Comparison of ENCODE assay signal across 17 cellular contexts in genomic region chr4:56768301-56768700, GRCh38. TPM values are rescaled to one million over a fixed set of nuclear protein-coding genes. Genes with fewer than 3 reads are reported as not detected.
A peak's percentile ranks its signal among the peaks of the same experiment; 100 is the strongest.
DNase-seq lines count a peak whose midpoint lies in the region; ATAC-seq and TF ChIP-seq lines count a peak whose summit lies in the region.
"Had no signal": no experiment of that assay in that cellular context is flagged by ENCODE, and none has a peak within 500 bp of the region (broad histone marks: within the 10 kb centered on the region; RNA-seq: fewer than 3 reads in every experiment).

No MANE protein-coding gene starts in this region.

- CTCF ChIA-PET in PC-3 (lab: Charles Lee), result no interaction called here

- H3K27ac Mint-ChIP-seq in GM23338, result no peak overlapping the region
- H3K27ac Mint-ChIP-seq in stimulated activated naive B cell treated with anti-CD40 and anti-IgM and Interleukin-4, amounts not matched to agents 10 μg/mL and 1 μg/mL and 100 μg/mL, for 72 hours, result no peak overlapping the region

- no TSS peak for BruUV-seq in PC-3 (replicated peaks; lab: Mats Ljungman, UMichigan)

- H3K36me3 ChIP-seq in GM23338 (ENCODE audit: insufficient read depth) (no peaks in the 10 kb centered on the region), PC-3 (ENCODE audit: low read depth, low read length) (no peaks in the 10 kb centered on the region), Peyer's patch (no peaks in the 10 kb centered on the region)
- H3K36me3 ChIP-seq: MG63 had no signal

- no peaks in the 10 kb centered on the region for H3K27me3 ChIP-seq in GM23338 (ENCODE audit: insufficient read depth)
- H3K27me3 ChIP-seq in PC-3 (ENCODE audit: low read length), result no peaks in the 10 kb centered on the region
- H3K27me3 ChIP-seq in Peyer's patch, result no peaks in the 10 kb centered on the region
- H3K27me3 ChIP-seq: MG63 had no signal

- H3K9ac ChIP-seq in PC-3 (ENCODE audit: low read length), result no peak overlapping the region
- H3K9ac ChIP-seq: KMS-11 had no signal

- no peaks in the 10 kb centered on the region for H3K36me3 Mint-ChIP-seq in GM23338 (ENCODE audit: low read depth)
- no peaks in the 10 kb centered on the region for H3K36me3 Mint-ChIP-seq in stimulated activated naive B cell treated with anti-CD40 and anti-IgM and Interleukin-4, amounts not matched to agents 10 μg/mL and 1 μg/mL and 100 μg/mL, for 72 hours
- H3K36me3 Mint-ChIP-seq: CD8-positive, alpha-beta memory T cell had no signal

- H3F3A ChIP-seq in GM23338 (replicated peaks; ENCODE audit: low read depth), result no peaks in the 10 kb centered on the region
- no peaks in the 10 kb centered on the region for H3F3A ChIP-seq in PC-3 (ENCODE audit: low read length, unreplicated experiment)

- H3K4me1 ChIP-seq in GM23338 (ENCODE audit: insufficient read depth) (0 out of 2 replicates have a peak, but pooled peaks cover 9% of the 10 kb centered on the region), PC-3 (ENCODE audit: insufficient read depth, low read length) (no peaks in the 10 kb centered on the region), Peyer's patch (peaks cover 0 to 10% (median 0%) of the 10 kb centered on the region in 4 donors)

- H3K79me2 ChIP-seq in GM23338 (replicated peaks; ENCODE audit: insufficient read depth) (no peaks in the 10 kb centered on the region), PC-3 (ENCODE audit: low read length) (no peaks in the 10 kb centered on the region)

- H3K9me3 ChIP-seq in PC-3 (ENCODE audit: low read length), result no peaks in the 10 kb centered on the region
- H3K9me3 ChIP-seq in Peyer's patch, result no peaks in the 10 kb centered on the region
- H3K9me3 ChIP-seq: MG63 had no signal

- H3K4me3 ChIP-seq in GM23338, result no peak overlapping the region
- no peak overlapping the region for H3K4me3 ChIP-seq in PC-3 (ENCODE audit: low read length)
- H3K4me3 ChIP-seq in Peyer's patch, result no peak overlapping the region
- H3K4me3 ChIP-seq: MG63 had no signal

- ATAC-seq in GM23338, result peak; percentile 36
- no peak for ATAC-seq in PC-3
- peak; percentile 42 to 65 for ATAC-seq in stimulated activated naive B cell treated with anti-CD40 and anti-IgM and Interleukin-4, amounts not matched to agents 10 μg/mL and 1 μg/mL and 100 μg/mL, for 72 hours (replicated peaks)

- TF ChIP-seq POLR2A in Peyer's patch (IDR thresholded peaks at IDR 0.05), result no peak

- TF ChIP-seq CTCF in GM23338 (conservative IDR thresholded peaks at IDR 0.05; ENCODE audit: low read depth in 2 of 2) (no peak), PC-3 (conservative IDR thresholded peaks at IDR 0.05; ENCODE audit: low read depth, low read length) (no peak), Peyer's patch (IDR thresholded peaks at IDR 0.05) (no peak)

- H3K9me3 Mint-ChIP-seq in GM23338, result no peaks in the 10 kb centered on the region
- no peaks in the 10 kb centered on the region for H3K9me3 Mint-ChIP-seq in stimulated activated naive B cell treated with anti-CD40 and anti-IgM and Interleukin-4, amounts not matched to agents 10 μg/mL and 1 μg/mL and 100 μg/mL, for 72 hours
- H3K9me3 Mint-ChIP-seq: CD8-positive, alpha-beta memory T cell had no signal

- no peaks in the 10 kb centered on the region for H3K9me2 ChIP-seq in GM23338 (ENCODE audit: insufficient read depth)
- H3K9me2 ChIP-seq in PC-3 (replicated peaks; ENCODE audit: low read length), result no peaks in the 10 kb centered on the region

- H3K27ac ChIP-seq in GM23338 (ENCODE audit: low read depth), result no peak overlapping the region
- no peak overlapping the region for H3K27ac ChIP-seq in PC-3 (ENCODE audit: low read length)
- H3K27ac ChIP-seq in Peyer's patch, result peak overlapping the region in 2 of 4 donors; percentile 1 to 48
- H3K27ac ChIP-seq: KMS-11 had no signal

- POLR2A ChIA-PET in PC-3 (lab: Charles Lee; ENCODE audit: unreplicated experiment), result no interaction called here

- H2AFZ ChIP-seq in GM23338 (no peak overlapping the region), PC-3 (ENCODE audit: low read length) (0 out of 2 replicates have a peak overlapping the region, but pooled peaks have one; percentile 7)

- intact Hi-C loops in PC-3 (cut with micrococcal nuclease), result no loop called here

- peaks cover 22% of the 10 kb centered on the region for H3K4me1 Mint-ChIP-seq in GM23338
- H3K4me1 Mint-ChIP-seq in stimulated activated naive B cell treated with anti-CD40 and anti-IgM and Interleukin-4, amounts not matched to agents 10 μg/mL and 1 μg/mL and 100 μg/mL, for 72 hours, result peaks cover 10 to 28% of the 10 kb centered on the region in 2 donors

- no peaks in the 10 kb centered on the region; the same call in 1 of the 2 replicates for H4K20me1 ChIP-seq in GM23338 (replicated peaks; ENCODE audit: insufficient read depth)
- H4K20me1 ChIP-seq in PC-3 (ENCODE audit: low read length), result no peaks in the 10 kb centered on the region

- DNase-seq in GM23338 (ENCODE audit: low spot score), result no peak
- DNase-seq in PC-3, result no peak
- peak; percentile 17 for DNase-seq in kidney tubule cell (ENCODE audit: low spot score)
- DNase-seq in stimulated activated naive B cell treated with anti-CD40 and anti-IgM and Interleukin-4, amounts not matched to agents 10 μg/mL and 1 μg/mL and 100 μg/mL, for 72 hours, result no peak
- DNase-seq in dedifferentiated amniotic fluid mesenchymal stem cell (ENCODE audit: extremely low spot score), result no peak
- DNase-seq in Peyer's patch, result no peak
- no peak for DNase-seq in NCI-H1048 (lab: John Stamatoyannopoulos, UW)
- DNase-seq: CD8-positive, alpha-beta memory T cell; MG63; NCI-H1105 treated with DMSO at 0.1 percent for 48 hours; NCI-H187 treated with DMSO at 0.1 percent for 48 hours; NCI-H446 treated with DMSO at 0.1 percent for 48 hours; NCI-H82; RPMI8226 had no signal

- H3K27me3 Mint-ChIP-seq in GM23338 (ENCODE audit: insufficient read depth, low read depth, poor library complexity), result peaks cover 3% of the 10 kb centered on the region
- H3K27me3 Mint-ChIP-seq in stimulated activated naive B cell treated with anti-CD40 and anti-IgM and Interleukin-4, amounts not matched to agents 10 μg/mL and 1 μg/mL and 100 μg/mL, for 72 hours, result no peaks in the 10 kb centered on the region

- H3K4me2 ChIP-seq in GM23338, result no peak overlapping the region
- H3K4me2 ChIP-seq in PC-3 (ENCODE audit: low read length), result no peak overlapping the region
- H3K4me2 ChIP-seq: KMS-11 had no signal

- H3K4me3 Mint-ChIP-seq in GM23338, result no peak overlapping the region
- H3K4me3 Mint-ChIP-seq in stimulated activated naive B cell treated with anti-CD40 and anti-IgM and Interleukin-4, amounts not matched to agents 10 μg/mL and 1 μg/mL and 100 μg/mL, for 72 hours, result no peak overlapping the region

TF ChIP-seq in GM23338, 12 proteins besides CTCF, POLR2A, EP300 and RAD21 (continues in another document):
- TF ChIP-seq REST (IDR thresholded peaks at IDR 0.05; ENCODE audit: unreplicated experiment) (no peak), EZH2phosphoT487 (IDR thresholded peaks at IDR 0.05; ENCODE audit: unreplicated experiment) (no peak), ZNF331 (CRISPR knock-in tag; IDR thresholded peaks at IDR 0.05; ENCODE audit: low read depth) (no peak), ETS1 (IDR thresholded peaks at IDR 0.05) (no peak), NANOG (IDR thresholded peaks at IDR 0.05; ENCODE audit: borderline replicate concordance) (no peak)

RNA-seq across cellular contexts. Expression of gene SPINK2, which starts 53.2 kb away (rescaled TPM):
- total RNA-seq in GM23338 (2014; rRNA removed; shearing (Covaris generic)), result 0.73 TPM in 1 of 2 replicates, not detected in the other
- polyA plus RNA-seq in GM23338 (2016; fragmentation: Nextera tagmentation; extraction: Ambion mirVana), result 4.3 and 6.4 TPM in 2 replicates
- total RNA-seq in PC-3 (2014; rRNA removed) (not detected in 2 replicates), Peyer's patch (not detected)
- total RNA-seq: Daoy had no signal
- polyA plus RNA-seq: BJ had no signal
